In genomic region chr9:107631788-107632187, GRCh38 we compare ENCODE assay signal across 12 cellular contexts.
"Had no signal": no experiment of that assay in that cellular context is flagged by ENCODE, and none has a peak within 500 bp of the region (broad histone marks: within the 10 kb centered on the region; RNA-seq: fewer than 3 reads in every experiment).

No MANE protein-coding gene starts in this region.

- ATAC-seq: lower lobe of right lung, psoas muscle had no signal

- H3K36me3 ChIP-seq: breast epithelium, lower lobe of right lung had no signal

- DNase-seq: activated CD4-positive, alpha-beta memory T cell treated with anti-CD3 and anti-CD28 coated beads for 36 hours; activated CD4-positive, CD25-positive, alpha-beta regulatory T cell treated with anti-CD3 and anti-CD28 coated beads, Interleukin-2, amount 50 U/mL, for 72 hours; activated gamma-delta T cell; activated T-cell treated with anti-CD3 and anti-CD28 coated beads, Interleukin-2, amount 50 U/mL, for 48 hours; endodermal cell; erythroblast; kidney glomerular epithelial cell; lower lobe of right lung; psoas muscle; stimulated activated CD4-positive, alpha-beta T cell treated with anti-CD3 and anti-CD28 coated beads, Interleukin-4, amount 100 ng/mL, for 24 hours; SW 1271 had no signal

- H3K9me3 ChIP-seq: breast epithelium, lower lobe of right lung, psoas muscle had no signal

- H3K27ac ChIP-seq: lower lobe of right lung, psoas muscle had no signal

- H3K4me3 ChIP-seq: breast epithelium, lower lobe of right lung, psoas muscle had no signal

- H3K4me1 ChIP-seq: breast epithelium had no signal

- H3K27me3 ChIP-seq: breast epithelium had no signal
